ENCODE assay signal across 8 cellular contexts in genomic region chr10:97632949-97633884, GRCh38. TPM values are rescaled to one million over a fixed set of nuclear protein-coding genes. Genes with fewer than 3 reads are reported as not detected.
DNase-seq lines count a peak whose midpoint lies in the region; ATAC-seq, FAIRE-seq and TF ChIP-seq lines count a peak whose summit lies in the region.

Gene MORN4, minus strand, starts transcription at chr10:97633500. Its CDS starts 13,847 bp downstream, at chr10:97619653.

- H3K36me3 Mint-ChIP-seq in central memory CD8-positive, alpha-beta T cell (ENCODE audit: insufficient read depth), result peaks cover 7% of the 10 kb centered on the region

- TF ChIP-seq EP300 in A549 (IDR thresholded peaks at IDR 0.05), result no peak

- intact Hi-C loops in spleen (cut with DNase I; ENCODE audit: low total_unique reads), result no loop called here

- no peaks in the 10 kb centered on the region for H3K9me3 Mint-ChIP-seq in central memory CD8-positive, alpha-beta T cell

- TF ChIP-seq CTCF in A549 (IDR thresholded peaks at IDR 0.05) (no peak), spleen (IDR thresholded peaks at IDR 0.05 in 8 of 11, conservative IDR thresholded peaks at IDR 0.05 in 3 of 11) (peak in 2 of 11 experiments; percentile 7 to 15)

- WGBS in A549 (ENCODE audit: missing lambda C conversion rate), result 2% methylated on average over 45 of the region's 62 CpGs
- 4 to 7% (median 5%) methylated on average over 50 to 62 of the region's 62 CpGs for WGBS in spleen, 5 donors

- ATAC-seq in A549, result peak; percentile 99
- ATAC-seq in GM18868 (IDR thresholded peaks at IDR 0.05; ENCODE audit: unreplicated experiment), result peak; percentile 100
- peak; percentile 95 for ATAC-seq in HG03097 (IDR thresholded peaks at IDR 0.05; ENCODE audit: low FRiP score, unreplicated experiment)
- ATAC-seq in activated CD4-positive, CD25-positive, alpha-beta regulatory T cell treated with anti-CD3 and anti-CD28 coated beads, Interleukin-2, amount 50 U/mL, for 24 hours, result peak; percentile 100
- peak; percentile 100 for ATAC-seq in central memory CD8-positive, alpha-beta T cell (replicated peaks; ENCODE audit: extremely low read depth, poor library complexity, severe bottlenecking)

- no peaks in the 10 kb centered on the region for H3K9me3 ChIP-seq in A549
- no peaks in the 10 kb centered on the region for H3K9me3 ChIP-seq in spleen

- H3K27ac Mint-ChIP-seq in central memory CD8-positive, alpha-beta T cell (ENCODE audit: low read depth), result peak within 1 kb of the TSS; percentile 62

- POLR2A ChIA-PET in A549 (lab: Yijun Ruan, JAX), result interaction anchor here (0.9 kb wide), 1 partner anchor 37 kb away, joined by 3 read pairs; no protein-coding TSS in a partner anchor

- H3K4me1 ChIP-seq in A549 (peaks cover 7% of the 10 kb centered on the region; the same call in 2 of the 3 replicates), spleen (peaks cover 0 to 23% (median 14%) of the 10 kb centered on the region in 6 donors)

- H3K27ac ChIP-seq in A549 (peak within 1 kb of the TSS; percentile 91 to 92), spleen (peak within 1 kb of the TSS in 6 of 8 donors; percentile 36 to 74 (median 54))

- H3K4me3 ChIP-seq in A549, result peak within 1 kb of the TSS; percentile 87
- peak within 1 kb of the TSS; percentile 51 to 87 (median 75) for H3K4me3 ChIP-seq in spleen

- FAIRE-seq in A549 (lab: Jason Lieb, UNC), result no peak

- TF ChIP-seq RAD21 in A549 (conservative IDR thresholded peaks at IDR 0.05 in 1 of 2, IDR thresholded peaks at IDR 0.05 in 1 of 2), result no peak

- H3K4me2 ChIP-seq in A549, result peak within 1 kb of the TSS; percentile 88

- peak within 1 kb of the TSS; percentile 87 for H3K4me3 Mint-ChIP-seq in central memory CD8-positive, alpha-beta T cell

- DNase-seq in A549 (ENCODE audit: low read depth in 1 of 2, low spot score in 1 of 2) (peak; percentile 93 to 95), NCI-H2227 (lab: John Stamatoyannopoulos, UW; ENCODE audit: unreplicated experiment) (peak; percentile 95), iris pigment epithelial cell (ENCODE audit: low read depth) (peak; percentile 89), spleen (peak; percentile 96)
- peak; percentile 83 to 84 for DNase-seq in central memory CD8-positive, alpha-beta T cell (ENCODE audit: low spot score in 2 of 2)

- no peaks in the 10 kb centered on the region for H3K27me3 Mint-ChIP-seq in central memory CD8-positive, alpha-beta T cell

- CTCF ChIA-PET in A549 (lab: Yijun Ruan, JAX), result interaction anchor here (0.6 to 1.9 kb wide), 5 partner anchors 11 to 121 kb away, joined by 3 to 17 read pairs (median 4); partner anchors contain the start of gene ANKRD2

- TF ChIP-seq POLR2A in A549 (IDR thresholded peaks at IDR 0.05; ENCODE audit: low read length) (peak; percentile 60), spleen (IDR thresholded peaks at IDR 0.05) (no peak)

- peaks cover 7% of the 10 kb centered on the region for H3K4me1 Mint-ChIP-seq in central memory CD8-positive, alpha-beta T cell

- no peaks in the 10 kb centered on the region for H3K27me3 ChIP-seq in spleen (replicated peaks in 1 of 7)

- H3K36me3 ChIP-seq in spleen, result no peaks in the 10 kb centered on the region

TF ChIP-seq in A549, 52 proteins besides CTCF, POLR2A, EP300 and RAD21:
- TF ChIP-seq PHF8 (IDR thresholded peaks at IDR 0.05; ENCODE audit: borderline replicate concordance, low read depth) (peak; percentile 70), MAX (IDR thresholded peaks at IDR 0.05) (peak; percentile 81), JUN (IDR thresholded peaks at IDR 0.05) (peak in 1 of 2 experiments; percentile 71; a peak in 3 of 5 replicates), SREBF2 (IDR thresholded peaks at IDR 0.05) (no peak), RNF2 (IDR thresholded peaks at IDR 0.05; ENCODE audit: borderline replicate concordance, low read depth) (no peak), CEBPB (IDR thresholded peaks at IDR 0.05) (peak; percentile 46 to 64; a peak in 3 of 4 replicates), RFX5 (IDR thresholded peaks at IDR 0.05) (peak; percentile 86), KDM5A (IDR thresholded peaks at IDR 0.05) (0 out of 2 replicates have a peak, but pooled peaks have one; percentile 40)
- TF ChIP-seq, protein P1, sequence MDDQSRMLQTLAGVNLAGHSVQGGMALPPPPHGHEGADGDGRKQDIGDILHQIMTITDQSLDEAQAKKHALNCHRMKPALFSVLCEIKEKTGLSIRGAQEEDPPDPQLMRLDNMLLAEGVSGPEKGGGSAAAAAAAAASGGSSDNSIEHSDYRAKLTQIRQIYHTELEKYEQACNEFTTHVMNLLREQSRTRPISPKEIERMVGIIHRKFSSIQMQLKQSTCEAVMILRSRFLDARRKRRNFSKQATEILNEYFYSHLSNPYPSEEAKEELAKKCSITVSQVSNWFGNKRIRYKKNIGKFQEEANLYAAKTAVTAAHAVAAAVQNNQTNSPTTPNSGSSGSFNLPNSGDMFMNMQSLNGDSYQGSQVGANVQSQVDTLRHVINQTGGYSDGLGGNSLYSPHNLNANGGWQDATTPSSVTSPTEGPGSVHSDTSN (IDR thresholded peaks at IDR 0.05), result 0 out of 2 replicates have a peak, but pooled peaks have one; percentile 31

RNA-seq across cellular contexts. Expression of gene MORN4, which starts in this region (rescaled TPM):
- 13.8 and 14.2 TPM in 2 replicates for polyA plus RNA-seq in A549 (2011; rRNA removed)
- polyA plus RNA-seq in A549 (2012; cell fraction: cytosol; rRNA removed), result 9.7 and 10.4 TPM in 2 replicates
- 2.9 and 3.4 TPM in 2 replicates for polyA plus RNA-seq in A549 (2012; cell fraction: nucleus; rRNA removed)
- 8.3 to 10.9 TPM (median 8.9 TPM) in 3 replicates for polyA plus RNA-seq in A549 (2017; fragmentation: RNase III; extraction: RNeasy Plus Mini Kit Qiagen cat#74134 plus additional on column Dnase treatment)
- 3.2 and 4.2 TPM in 2 replicates for polyA minus RNA-seq in A549 (2011; rRNA and poly(A)+ RNA removed)
- 1 to 10 TPM; 1.6 to 5.0 (median 2.8) TPM for total RNA-seq in spleen
- polyA plus RNA-seq in spleen, result 1 to 10 TPM; 2.0 to 2.8 (median 2.6) TPM

Comparison
In these comparisons a context has a peak if more than half of its experiments do, and no peak if none do; other contexts are left out.
1. Peak in every context shown above with its lines: DNase-seq, ATAC-seq, H3K4me3 ChIP-seq and H3K27ac ChIP-seq.